ENCODE assay signal across 1 cellular context in genomic region chr19:11577451-11578341, GRCh38.
TF ChIP-seq lines count a peak whose summit lies in the region.

Gene ACP5, minus strand, starts transcription at chr19:11577645. Its CDS starts 328 bp downstream, at chr19:11577317.

TF ChIP-seq in GM23338, 12 proteins besides CTCF, POLR2A, EP300 and RAD21 (continued from another document):
- TF ChIP-seq ZNF462 (CRISPR knock-in tag; IDR thresholded peaks at IDR 0.05) (no peak), ZNF114 (CRISPR knock-in tag; IDR thresholded peaks at IDR 0.05) (no peak), ETS1 (IDR thresholded peaks at IDR 0.05) (no peak), REST (IDR thresholded peaks at IDR 0.05; ENCODE audit: unreplicated experiment) (no peak), EZH2 (IDR thresholded peaks at IDR 0.05; ENCODE audit: low read depth, unreplicated experiment) (no peak), EZH2phosphoT487 (IDR thresholded peaks at IDR 0.05; ENCODE audit: unreplicated experiment) (no peak), STAT1 (IDR thresholded peaks at IDR 0.05; ENCODE audit: unreplicated experiment) (no peak), JUNB (IDR thresholded peaks at IDR 0.05; ENCODE audit: unreplicated experiment) (no peak), CREB1 (CRISPR knock-in tag; IDR thresholded peaks at IDR 0.05; ENCODE audit: low read depth) (no peak), POLR2AphosphoS5 (IDR thresholded peaks at IDR 0.05; ENCODE audit: low read depth) (no peak), ZNF331 (CRISPR knock-in tag; IDR thresholded peaks at IDR 0.05; ENCODE audit: low read depth) (no peak)
TF ChIP-seq in GM23338: peak in this region for 0.
